1 cellular context compared by ENCODE assay signal in the genomic region with DNA sequence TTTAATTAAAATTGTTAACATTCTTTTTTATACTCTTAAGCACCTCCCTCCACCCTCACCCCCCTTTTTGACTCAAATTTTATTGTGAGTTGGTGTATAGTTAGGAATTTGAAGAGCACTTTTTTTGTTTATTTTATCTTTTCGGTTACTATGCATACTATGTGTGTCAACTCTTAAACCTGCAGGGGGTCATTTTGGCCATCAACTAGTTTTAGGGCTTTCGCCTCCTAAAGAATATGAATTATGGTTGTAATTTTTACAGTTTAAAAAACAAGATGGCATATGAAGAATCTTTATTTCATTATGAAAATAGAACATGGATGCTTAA.
TF ChIP-seq lines count a peak whose summit lies in the region.

No MANE protein-coding gene starts in this region.

TF ChIP-seq in IMR-90, 13 proteins besides CTCF, POLR2A, EP300 and RAD21:
- TF ChIP-seq SMC3 (IDR thresholded peaks at IDR 0.05; ENCODE audit: low read depth, low read length) (no peak), BHLHE40 (IDR thresholded peaks at IDR 0.05; ENCODE audit: low read depth, low read length) (no peak), MXI1 (IDR thresholded peaks at IDR 0.05; ENCODE audit: borderline replicate concordance, low read depth, low read length) (no peak), FOS (IDR thresholded peaks at IDR 0.05; ENCODE audit: low read depth, low read length) (no peak), RCOR1 (IDR thresholded peaks at IDR 0.05; ENCODE audit: insufficient replicate concordance, low read length) (no peak), CEBPB (IDR thresholded peaks at IDR 0.05; ENCODE audit: low read depth, low read length) (no peak), MAZ (IDR thresholded peaks at IDR 0.05; ENCODE audit: borderline replicate concordance, low read depth, low read length) (no peak), NFE2L2 (IDR thresholded peaks at IDR 0.05; ENCODE audit: low read depth, low read length) (no peak), ELK1 (IDR thresholded peaks at IDR 0.05; ENCODE audit: borderline replicate concordance, low read depth, low read length) (no peak), RFX5 (IDR thresholded peaks at IDR 0.05; ENCODE audit: low read depth, low read length) (no peak), MAFK (IDR thresholded peaks at IDR 0.05; ENCODE audit: low read depth, low read length) (no peak), CHD1 (IDR thresholded peaks at IDR 0.05; ENCODE audit: low read depth, low read length) (no peak)
- TF ChIP-seq, protein P1, sequence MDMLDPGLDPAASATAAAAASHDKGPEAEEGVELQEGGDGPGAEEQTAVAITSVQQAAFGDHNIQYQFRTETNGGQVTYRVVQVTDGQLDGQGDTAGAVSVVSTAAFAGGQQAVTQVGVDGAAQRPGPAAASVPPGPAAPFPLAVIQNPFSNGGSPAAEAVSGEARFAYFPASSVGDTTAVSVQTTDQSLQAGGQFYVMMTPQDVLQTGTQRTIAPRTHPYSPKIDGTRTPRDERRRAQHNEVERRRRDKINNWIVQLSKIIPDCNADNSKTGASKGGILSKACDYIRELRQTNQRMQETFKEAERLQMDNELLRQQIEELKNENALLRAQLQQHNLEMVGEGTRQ (IDR thresholded peaks at IDR 0.05; ENCODE audit: low read depth, low read length) = no peak
